Comparison of ENCODE assay signal across 17 cellular contexts in the genomic region with DNA sequence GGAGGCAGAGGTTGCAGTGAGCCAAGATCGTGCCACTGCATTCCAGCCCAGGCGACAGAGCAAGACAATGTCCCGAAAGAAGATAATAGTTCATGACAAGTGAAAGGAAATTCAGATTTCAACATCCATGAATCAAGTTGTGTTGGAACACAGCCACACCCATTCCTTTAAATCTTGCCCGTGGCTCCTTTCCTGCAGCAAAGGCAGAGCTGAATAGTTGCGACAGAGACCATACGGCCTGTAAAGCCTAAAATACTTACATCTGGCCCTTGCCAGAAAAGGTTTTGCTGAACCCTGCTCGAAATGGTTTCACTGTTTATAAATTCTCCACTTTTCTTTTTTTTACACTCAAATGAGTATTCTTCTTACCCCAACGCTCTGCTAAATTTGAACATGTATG. TPM values are rescaled to one million over a fixed set of nuclear protein-coding genes. Genes with fewer than 3 reads are reported as not detected.
DNase-seq lines count a peak whose midpoint lies in the region; ATAC-seq and TF ChIP-seq lines count a peak whose summit lies in the region.
"Had no signal": no experiment of that assay in that cellular context is flagged by ENCODE, and none has a peak within 500 bp of the region (broad histone marks: within the 10 kb centered on the region; RNA-seq: fewer than 3 reads in every experiment).

No MANE protein-coding gene starts in this region.

- no peaks in the 10 kb centered on the region for H3K27me3 Mint-ChIP-seq in activated naive CD4-positive, alpha-beta T cell treated with anti-CD3 and anti-CD28 coated beads, Interleukin-2, amount 50 U/mL, for 24 hours
- H3K27me3 Mint-ChIP-seq: central memory CD8-positive, alpha-beta T cell had no signal

- H3K4me3 ChIP-seq in fibroblast of the aortic adventitia (ENCODE audit: low read depth, low read length) (no peak overlapping the region), upper lobe of right lung (no peak overlapping the region), aorta (ENCODE audit: low read length in 2 of 2) (no peak overlapping the region)
- H3K4me3 ChIP-seq: smooth muscle cell, thyroid gland had no signal

- no peaks in the 10 kb centered on the region for H3K9me3 Mint-ChIP-seq in activated naive CD4-positive, alpha-beta T cell treated with anti-CD3 and anti-CD28 coated beads, Interleukin-2, amount 50 U/mL, for 24 hours
- H3K9me3 Mint-ChIP-seq: central memory CD8-positive, alpha-beta T cell; H9; naive B cell had no signal

- H3K27ac Mint-ChIP-seq in activated naive CD4-positive, alpha-beta T cell treated with anti-CD3 and anti-CD28 coated beads, Interleukin-2, amount 50 U/mL, for 24 hours, result peak overlapping the region; percentile 23
- H3K27ac Mint-ChIP-seq: H9, naive B cell had no signal

- H3K36me3 Mint-ChIP-seq in activated naive CD4-positive, alpha-beta T cell treated with anti-CD3 and anti-CD28 coated beads, Interleukin-2, amount 50 U/mL, for 24 hours, result no peaks in the 10 kb centered on the region
- H3K36me3 Mint-ChIP-seq: naive B cell had no signal

- no peaks in the 10 kb centered on the region for H3K27me3 ChIP-seq in upper lobe of right lung
- H3K27me3 ChIP-seq in aorta (ENCODE audit: control insufficient read depth in 1 of 2, insufficient read depth in 2 of 2, low read length in 1 of 2), result no peaks in the 10 kb centered on the region
- H3K27me3 ChIP-seq: thyroid gland had no signal

- peak; percentile 45 for ATAC-seq in upper lobe of right lung
- no peak for ATAC-seq in aorta (ENCODE audit: low FRiP score)

- H3K4me1 ChIP-seq in upper lobe of right lung (peaks cover 16% of the 10 kb centered on the region), aorta (ENCODE audit: control insufficient read depth in 1 of 2, insufficient read depth in 2 of 2, low read length in 2 of 2) (no peaks in the 10 kb centered on the region)

- TF ChIP-seq CTCF in fibroblast of the aortic adventitia (IDR thresholded peaks at IDR 0.05; ENCODE audit: insufficient read depth, low read length), result no peak
- TF ChIP-seq CTCF in upper lobe of right lung (IDR thresholded peaks at IDR 0.05), result no peak

- H3K4me1 Mint-ChIP-seq in activated naive CD4-positive, alpha-beta T cell treated with anti-CD3 and anti-CD28 coated beads, Interleukin-2, amount 50 U/mL, for 24 hours, result no peaks in the 10 kb centered on the region
- H3K4me1 Mint-ChIP-seq: central memory CD8-positive, alpha-beta T cell; naive B cell had no signal

- no peak for DNase-seq in activated naive CD4-positive, alpha-beta T cell treated with anti-CD3 and anti-CD28 coated beads, Interleukin-2, amount 50 U/mL, for 16 hours
- peak; percentile 64 for DNase-seq in SIG-M5 (lab: John Stamatoyannopoulos, UW)
- DNase-seq in fibroblast of the aortic adventitia (ENCODE audit: low read depth), result peak; percentile 91
- DNase-seq in upper lobe of right lung, result no peak
- no peak for DNase-seq in NCI-H345 (lab: John Stamatoyannopoulos, UW)
- no peak for DNase-seq in aorta
- DNase-seq in DMS153 treated with DMSO at 0.1 percent for 48 hours (lab: John Stamatoyannopoulos, UW; ENCODE audit: unreplicated experiment), result no peak
- DNase-seq: activated CD4-positive, alpha-beta T cell treated with anti-CD3 and anti-CD28 coated beads, Interleukin-2, amount 50 U/mL, for 48 hours; DND-41; foreskin melanocyte; H9; naive B cell; NCI-H187; thyroid gland had no signal

- H3K36me3 ChIP-seq in upper lobe of right lung, result no peaks in the 10 kb centered on the region
- H3K36me3 ChIP-seq in aorta (ENCODE audit: control insufficient read depth in 1 of 2, insufficient read depth in 2 of 2, low read length in 1 of 2), result no peaks in the 10 kb centered on the region
- H3K36me3 ChIP-seq: thyroid gland had no signal

- H3K9me3 ChIP-seq in upper lobe of right lung (no peaks in the 10 kb centered on the region), aorta (ENCODE audit: control insufficient read depth, low read length) (no peaks in the 10 kb centered on the region)
- H3K9me3 ChIP-seq: thyroid gland had no signal

- WGBS in aorta, 2 donors, result 79 to 82% methylated on average over 8 of the region's 8 CpGs

- H3K27ac ChIP-seq in upper lobe of right lung, result peak overlapping the region; percentile 42
- H3K27ac ChIP-seq in aorta (ENCODE audit: low read depth in 1 of 2, low read length in 2 of 2), result no peak overlapping the region
- H3K27ac ChIP-seq: thyroid gland had no signal

- intact Hi-C loops in upper lobe of right lung (cut with DNase I) (loop anchor here (10.0 kb wide), 1 partner anchor 179 kb away; no protein-coding TSS in a partner anchor), aorta (cut with DNase I) (no loop called here)

- H3K4me3 Mint-ChIP-seq in activated naive CD4-positive, alpha-beta T cell treated with anti-CD3 and anti-CD28 coated beads, Interleukin-2, amount 50 U/mL, for 24 hours, result no peak overlapping the region
- H3K4me3 Mint-ChIP-seq: central memory CD8-positive, alpha-beta T cell; H9; naive B cell had no signal

RNA-seq across cellular contexts. Expression of a gene that starts 17.8 kb away (rescaled TPM):
- total RNA-seq in fibroblast of the aortic adventitia (ENCODE audit: low replicate concordance) (3.7 and 20.1 TPM in 2 replicates), upper lobe of right lung (96.9 TPM), aorta (10 to 100 TPM; 50.8 to 69.5 TPM)
- polyA plus RNA-seq in aorta, result 10 to 100 TPM; 39.7 to 57.5 TPM

RNA-seq across cellular contexts. Expression of a gene that starts 51.2 kb away (rescaled TPM):
- 5.7 and 12.7 TPM in 2 replicates for total RNA-seq in fibroblast of the aortic adventitia (ENCODE audit: low replicate concordance)
- 34.2 TPM for total RNA-seq in upper lobe of right lung
- 10 to 100 TPM; 22.0 to 22.8 TPM for total RNA-seq in aorta
- polyA plus RNA-seq in aorta, result 10 to 100 TPM; 37.6 to 38.7 TPM

RNA-seq across cellular contexts. Expression of a gene that starts 51.6 kb away (rescaled TPM):
- total RNA-seq in fibroblast of the aortic adventitia (ENCODE audit: low replicate concordance) (2.4 and 12.1 TPM in 2 replicates), upper lobe of right lung (33.0 TPM), aorta (10 to 100 TPM; 12.7 to 13.7 TPM)
- polyA plus RNA-seq in aorta, result 10 to 100 TPM; 17.1 to 42.2 TPM

Comparison
In these comparisons a context has a peak if more than half of its experiments do, and no peak if none do; other contexts are left out.
1. DNase-seq: peak in SIG-M5 (single experiment) and fibroblast of the aortic adventitia (single experiment); none in activated naive CD4-positive, alpha-beta T cell treated with anti-CD3 and anti-CD28 coated beads, Interleukin-2, amount 50 U/mL, for 16 hours (single experiment), upper lobe of right lung (single experiment), NCI-H345 (single experiment), aorta (0 of 2) and DMS153 treated with DMSO at 0.1 percent for 48 hours (single experiment).